ENCODE assay signal across 8 cellular contexts in the genomic region with DNA sequence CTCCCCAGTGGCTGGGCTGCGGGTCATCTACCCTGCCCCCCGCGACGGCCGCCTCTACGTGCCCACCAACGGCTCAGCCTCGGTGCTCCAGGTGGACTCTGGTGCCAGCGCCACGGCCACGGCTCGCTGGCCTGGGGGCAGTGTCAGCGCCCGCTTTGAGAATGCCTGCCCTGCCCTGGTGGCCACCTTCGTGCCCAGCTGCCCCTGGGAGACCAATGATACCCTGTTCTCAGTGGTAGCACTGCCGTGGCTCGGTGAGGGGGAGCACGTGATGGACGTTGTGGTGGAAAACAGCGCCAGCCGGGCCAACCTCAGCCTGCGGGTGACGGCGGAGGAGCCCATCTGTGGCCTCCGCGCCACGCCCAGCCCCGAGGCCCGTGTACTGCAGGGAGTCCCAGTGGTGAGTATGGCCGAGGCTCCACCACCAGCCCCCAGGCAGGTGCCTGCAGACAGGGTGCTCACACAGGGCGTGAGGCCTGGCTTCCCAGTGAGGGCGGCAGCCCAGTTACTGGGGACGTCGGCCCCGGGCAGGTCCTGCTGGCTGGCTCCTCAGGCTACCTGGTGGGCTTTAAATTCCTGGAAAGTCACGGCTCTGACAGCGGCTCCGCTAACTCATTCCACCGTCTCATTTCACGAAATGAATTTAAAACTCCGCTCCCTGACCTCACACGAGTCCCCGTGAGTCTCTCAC. TPM values are rescaled to one million over a fixed set of nuclear protein-coding genes. Genes with fewer than 3 reads are reported as not detected.
DNase-seq lines count a peak whose midpoint lies in the region; ATAC-seq and TF ChIP-seq lines count a peak whose summit lies in the region.
"Not testable (repeated sequence)": the region's sequence is repeated elsewhere in the genome, so short reads cannot be mapped to it uniquely, and the experiment has no call there.
"Had no signal": no experiment of that assay in that cellular context is flagged by ENCODE, and none has a peak within 500 bp of the region (broad histone marks: within the 10 kb centered on the region; RNA-seq: fewer than 3 reads in every experiment).

No MANE protein-coding gene starts in this region.

- not testable (repeated sequence) for H3K9me3 ChIP-seq in lung (ENCODE audit: control insufficient read depth in 2 of 2, insufficient read depth in 1 of 2, low read length in 1 of 2); testis

- not testable (repeated sequence) for H3K36me3 ChIP-seq in lung (ENCODE audit: control insufficient read depth in 2 of 2, insufficient read depth in 2 of 2, low read length in 2 of 2); testis (ENCODE audit: low read depth, missing control alignments)

- not testable (repeated sequence) for H3K36me3 Mint-ChIP-seq in CD14-positive monocyte

- H3K27ac Mint-ChIP-seq in CD14-positive monocyte = not testable (repeated sequence)

- DNase-seq in CD14-positive monocyte (ENCODE audit: low spot score) = peak; percentile 31
- peak; percentile 4 for DNase-seq in activated CD8-positive, alpha-beta memory T cell treated with anti-CD3 and anti-CD28 coated beads, Interleukin-2, amount 50 U/mL, for 4 hours
- peak; percentile 35 for DNase-seq in cardiac septum (ENCODE audit: low spot score)
- peak; percentile 2 to 6 for DNase-seq in left colon
- peak; percentile 6 for DNase-seq in lung (ENCODE audit: low spot score)
- DNase-seq in posterior vena cava (ENCODE audit: low spot score) = peak; percentile 38
- peak; percentile 11 for DNase-seq in testis

- TF ChIP-seq CTCF in CD14-positive monocyte (IDR thresholded peaks at IDR 0.05); lung (IDR thresholded peaks at IDR 0.05; ENCODE audit: control extremely low read depth, extremely low read depth); testis (IDR thresholded peaks at IDR 0.05): not testable (repeated sequence)

- H3K27ac ChIP-seq in lung (ENCODE audit: low read depth in 1 of 2, low read length in 1 of 2); testis: not testable (repeated sequence)

- H3K4me3 ChIP-seq in lung, testis: not testable (repeated sequence)

- H3K4me3 Mint-ChIP-seq in CD14-positive monocyte = not testable (repeated sequence)

- 92 to 96% methylated on average over 12 to 13 of the region's 43 CpGs for WGBS in lung, 2 donors
- WGBS in testis, 2 donors = 97% methylated on average over 11 of the region's 43 CpGs; no CpG with 5 or more reads in 1 of the 2 donors

- ATAC-seq in left colon; lung (ENCODE audit: insufficient read depth, low FRiP score): not testable (repeated sequence)

- H3K27me3 Mint-ChIP-seq in CD14-positive monocyte (ENCODE audit: low read depth in 3 of 3) = not testable (repeated sequence)

- intact Hi-C loops in CD14-positive monocyte (cut with micrococcal nuclease); cardiac septum (cut with DNase I); left colon (cut with DNase I, micrococcal nuclease); posterior vena cava (cut with DNase I); testis (cut with DNase I; ENCODE audit: low total_unique reads): not testable (repeated sequence)

- not testable (repeated sequence) for H3K4me1 Mint-ChIP-seq in CD14-positive monocyte

- H3K9me3 Mint-ChIP-seq in CD14-positive monocyte = not testable (repeated sequence)

- not testable (repeated sequence) for H3K4me1 ChIP-seq in lung (ENCODE audit: control insufficient read depth in 2 of 2, insufficient read depth in 2 of 2, low read length in 2 of 2); testis

- H3K27me3 ChIP-seq in lung (ENCODE audit: control insufficient read depth, insufficient read depth); testis: not testable (repeated sequence)

- not testable (repeated sequence) for TF ChIP-seq POLR2A in testis (IDR thresholded peaks at IDR 0.05)

RNA-seq across cellular contexts. Expression of gene NPIPA7, which starts 57.8 kb away (rescaled TPM):
- not detected for polyA plus RNA-seq in CD14-positive monocyte
- total RNA-seq in cardiac septum = 5.5 TPM
- total RNA-seq in left colon = 1 to 10 TPM; 1.4 to 3.6 TPM
- total RNA-seq in lung = 10 to 100 TPM; 10.1 to 10.5 TPM
- 10 to 100 TPM in 1 of 2 donors, 1 to 10 TPM in 1; 9.3 to 21.6 TPM for polyA plus RNA-seq in lung
- 10 to 100 TPM in 1 of 2 donors, 1 to 10 TPM in 1; 4.5 to 15.9 TPM for total RNA-seq in posterior vena cava
- total RNA-seq in testis = 10 to 100 TPM; 11.7 to 13.9 TPM
- 19.8 TPM for polyA plus RNA-seq in testis (ENCODE audit: insufficient read depth, low read depth, low replicate concordance)
- polyA plus RNA-seq: CD4-positive, CD25-positive, alpha-beta regulatory T cell had no signal
